17 cellular contexts compared by ENCODE assay signal in the genomic region with DNA sequence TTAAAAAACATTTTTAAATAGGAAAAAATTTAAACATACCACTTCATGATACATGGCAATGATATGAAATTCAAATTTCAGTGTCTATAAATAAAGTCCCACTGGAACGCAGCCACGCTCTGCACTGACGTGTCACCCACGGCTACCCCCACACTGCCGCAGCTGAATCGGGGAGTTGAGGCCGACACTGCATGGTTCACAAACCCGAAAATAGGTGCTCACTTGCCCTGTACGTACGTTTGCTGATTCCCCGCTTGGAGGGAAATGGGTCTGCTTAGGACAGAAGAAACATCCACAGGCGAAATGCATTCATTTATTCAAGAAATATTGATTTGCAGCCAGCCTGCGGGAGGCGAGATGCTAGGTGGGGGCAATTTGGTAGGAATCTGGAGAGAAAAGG.
DNase-seq lines count a peak whose midpoint lies in the region; ATAC-seq and TF ChIP-seq lines count a peak whose summit lies in the region.
"Had no signal": no experiment of that assay in that cellular context is flagged by ENCODE, and none has a peak within 500 bp of the region (broad histone marks: within the 10 kb centered on the region; RNA-seq: fewer than 3 reads in every experiment).

No MANE protein-coding gene starts in this region.

- in situ Hi-C loops in G401 (cut with HindIII; ENCODE audit: low sequenced_read_pairs): no loop called here

- H3K27ac ChIP-seq in SU-DHL-6 (ENCODE audit: low read depth, low read length): peak overlapping the region; percentile 50
- H3K27ac ChIP-seq in stomach: no peak overlapping the region
- H3K27ac ChIP-seq in neural progenitor cell: no peak overlapping the region
- H3K27ac ChIP-seq: GM23248, SK-N-MC had no signal

- H3K36me3 ChIP-seq in SU-DHL-6 (ENCODE audit: low read length) (no peaks in the 10 kb centered on the region), stomach (no peaks in the 10 kb centered on the region), neural progenitor cell (no peaks in the 10 kb centered on the region)

- H3K27ac Mint-ChIP-seq in neural progenitor cell: no peak overlapping the region
- H3K27ac Mint-ChIP-seq: CD14-positive monocyte had no signal

- H3F3A ChIP-seq in SU-DHL-6 (ENCODE audit: insufficient read depth) (no peaks in the 10 kb centered on the region), neural progenitor cell (ENCODE audit: low read depth) (no peaks in the 10 kb centered on the region)

- H3K79me2 ChIP-seq in SU-DHL-6 (ENCODE audit: insufficient read depth, low read length) (no peaks in the 10 kb centered on the region), neural progenitor cell (ENCODE audit: low read depth) (no peaks in the 10 kb centered on the region)

- no peak for TF ChIP-seq EP300 in stomach (IDR thresholded peaks at IDR 0.05)

- H3K27me3 ChIP-seq in SU-DHL-6 (ENCODE audit: low read length) (no peaks in the 10 kb centered on the region), stomach (peaks cover 0 to 50% (median 5%) of the 10 kb centered on the region in 3 donors), neural progenitor cell (no peaks in the 10 kb centered on the region)

- WGBS in stomach, 5 donors: 81 to 88% (median 83%) methylated on average over 14 of the region's 14 CpGs

- peak; percentile 48 for DNase-seq in G401 (ENCODE audit: low spot score)
- peak; percentile 29 for DNase-seq in inferior parietal cortex (ENCODE audit: extremely low spot score)
- peak; percentile 9 for DNase-seq in stomach
- DNase-seq in neural progenitor cell (ENCODE audit: low spot score): no peak
- no peak for DNase-seq in amniotic stem cell (lab: John Stamatoyannopoulos, UW)
- DNase-seq: DND-41, GM23248, MM.1S, NCI-H1092, NCI-H146, NCI-H2029 treated with DMSO at 0.1 percent for 48 hours, SHP77 had no signal

- TF ChIP-seq CTCF in SU-DHL-6 (IDR thresholded peaks at IDR 0.05; ENCODE audit: insufficient read depth, low read length, poor library complexity, severe bottlenecking): no peak
- TF ChIP-seq CTCF in stomach (IDR thresholded peaks at IDR 0.05): no peak
- TF ChIP-seq CTCF in neural progenitor cell (IDR thresholded peaks at IDR 0.05): no peak

- H2AFZ ChIP-seq in SU-DHL-6 (ENCODE audit: low read depth, low read length, severe bottlenecking): peak overlapping the region; percentile 65
- no peak overlapping the region for H2AFZ ChIP-seq in neural progenitor cell (replicated peaks)
- H2AFZ ChIP-seq: GM23248 had no signal

- H3K9me2 ChIP-seq in SU-DHL-6 (replicated peaks; ENCODE audit: insufficient read depth, low read length): no peaks in the 10 kb centered on the region

- peaks cover 14% of the 10 kb centered on the region for H3K4me1 Mint-ChIP-seq in neural progenitor cell

- ATAC-seq in GM21717 (IDR thresholded peaks at IDR 0.05; ENCODE audit: unreplicated experiment): no peak
- ATAC-seq: HCT116 had no signal

- peaks cover 11% of the 10 kb centered on the region for H3K9me3 Mint-ChIP-seq in neural progenitor cell

- peaks cover 9% of the 10 kb centered on the region for H3K27me3 Mint-ChIP-seq in neural progenitor cell (ENCODE audit: insufficient read depth, low read depth)

- peak overlapping the region; percentile 27 for H3K4me3 ChIP-seq in SU-DHL-6 (ENCODE audit: insufficient read depth, low read length, poor library complexity, severe bottlenecking)
- H3K4me3 ChIP-seq in stomach: no peak overlapping the region
- H3K4me3 ChIP-seq in neural progenitor cell: no peak overlapping the region
- H3K4me3 ChIP-seq: GM23248, SK-N-MC had no signal

- H3K9me3 ChIP-seq in SU-DHL-6 (ENCODE audit: insufficient read depth, low read length) (no peaks in the 10 kb centered on the region; the same call in 1 of the 2 replicates), stomach (peaks cover 5 to 16% (median 12%) of the 10 kb centered on the region in 4 donors), neural progenitor cell (ENCODE audit: low read depth) (no peaks in the 10 kb centered on the region)

- peak overlapping the region; percentile 54 for H3K4me2 ChIP-seq in SU-DHL-6 (ENCODE audit: low read depth, low read length, poor library complexity, severe bottlenecking)
- H3K4me2 ChIP-seq in neural progenitor cell: no peak overlapping the region

- intact Hi-C loops in stomach (cut with DNase I; ENCODE audit: low total_unique reads): no loop called here

- no peak overlapping the region for H3K4me3 Mint-ChIP-seq in neural progenitor cell
- H3K4me3 Mint-ChIP-seq: CD14-positive monocyte had no signal

- H4K20me1 ChIP-seq in SU-DHL-6 (ENCODE audit: low read depth, low read length) (no peaks in the 10 kb centered on the region), neural progenitor cell (ENCODE audit: low read depth) (no peaks in the 10 kb centered on the region)

- no peaks in the 10 kb centered on the region for H3K36me3 Mint-ChIP-seq in neural progenitor cell
- H3K36me3 Mint-ChIP-seq: CD14-positive monocyte had no signal

- H3K9ac ChIP-seq in SU-DHL-6 (ENCODE audit: low read length): peak overlapping the region; percentile 48
- H3K9ac ChIP-seq in neural progenitor cell: no peak overlapping the region
- H3K9ac ChIP-seq: GM23248 had no signal

- TF ChIP-seq POLR2A in stomach (IDR thresholded peaks at IDR 0.05): no peak

- H3K4me1 ChIP-seq in stomach: peaks cover 0 to 4% (median 0%) of the 10 kb centered on the region in 4 donors
- no peaks in the 10 kb centered on the region for H3K4me1 ChIP-seq in neural progenitor cell

Comparison
In these comparisons a context has a peak if more than half of its experiments do, and no peak if none do; other contexts are left out.
1. DNase-seq: peak in G401 (single experiment), inferior parietal cortex (single experiment) and stomach (single experiment); none in neural progenitor cell (single experiment) and amniotic stem cell (single experiment).